ENCODE assay signal across 22 cellular contexts in the genomic region with DNA sequence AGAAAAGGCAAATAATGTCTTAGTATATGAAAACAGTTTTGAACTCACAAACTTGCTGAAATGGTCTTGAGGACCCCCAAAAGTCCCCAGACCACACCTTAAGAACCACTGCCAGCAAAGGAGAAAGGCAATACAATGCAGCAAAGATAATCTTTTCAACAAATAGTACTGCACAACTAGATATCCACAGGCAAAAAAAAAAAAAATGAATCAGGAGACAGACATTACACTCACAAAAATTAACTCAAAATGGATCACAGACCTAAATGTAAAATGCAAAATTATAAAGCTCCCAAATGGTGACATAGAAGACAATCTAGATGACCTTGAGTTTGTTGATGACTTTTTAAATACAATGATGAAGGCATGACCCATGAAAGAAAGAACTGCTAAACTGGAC. TPM values are rescaled to one million over a fixed set of nuclear protein-coding genes. Genes with fewer than 3 reads are reported as not detected.
DNase-seq lines count a peak whose midpoint lies in the region; ATAC-seq and TF ChIP-seq lines count a peak whose summit lies in the region.
"Had no signal": no experiment of that assay in that cellular context is flagged by ENCODE, and none has a peak within 500 bp of the region (broad histone marks: within the 10 kb centered on the region; RNA-seq: fewer than 3 reads in every experiment).

No MANE protein-coding gene starts in this region.

- 0 out of 2 replicates have a peak, but pooled peaks cover 14% of the 10 kb centered on the region for H3F3A ChIP-seq in PC-9 (ENCODE audit: insufficient read depth, low read depth)

- intact Hi-C loops in activated naive CD4-positive, alpha-beta T cell treated with anti-CD3 and anti-CD28 coated beads for 36 hours (cut with micrococcal nuclease): no loop called here
- intact Hi-C loops in PC-9 (cut with micrococcal nuclease; ENCODE audit: unreplicated experiment) (no loop called here), dorsolateral prefrontal cortex (cut with DNase I) (loop anchor here (10.0 kb wide), 3 partner anchors 116 to 154 kb away; no protein-coding TSS in a partner anchor)

- H3K4me1 ChIP-seq in PC-9 (replicated peaks; ENCODE audit: insufficient read depth): peaks cover 30% of the 10 kb centered on the region
- H3K4me1 ChIP-seq: breast epithelium had no signal

- peaks cover 100% of the 10 kb centered on the region for H3K79me2 ChIP-seq in PC-9 (ENCODE audit: low read depth)

- H3K9me3 Mint-ChIP-seq in activated naive CD4-positive, alpha-beta T cell treated with anti-CD3 and anti-CD28 coated beads for 36 hours: peaks cover 2% of the 10 kb centered on the region
- no peaks in the 10 kb centered on the region for H3K9me3 Mint-ChIP-seq in stimulated activated effector memory CD8-positive, alpha-beta T cell treated with anti-CD3 and anti-CD28 coated beads, Interleukin-12 subunit alpha, Interleukin-12 subunit beta, amount 100 ng/mL, for 72 hours
- H3K9me3 Mint-ChIP-seq: activated B cell treated with CpG ODN at 0.5 μM for 24 hours, H9 had no signal

- H3K4me3 ChIP-seq in PC-9 (no peak overlapping the region), dorsolateral prefrontal cortex (peak overlapping the region in 7 of 59 donors; percentile 4 to 99 (median 21))
- H3K4me3 ChIP-seq: esophagus muscularis mucosa, left lung, mucosa of descending colon, vagina had no signal

- H3K27ac Mint-ChIP-seq in activated naive CD4-positive, alpha-beta T cell treated with anti-CD3 and anti-CD28 coated beads for 36 hours: peak overlapping the region; percentile 59
- peak overlapping the region; percentile 97 for H3K27ac Mint-ChIP-seq in stimulated activated effector memory CD8-positive, alpha-beta T cell treated with anti-CD3 and anti-CD28 coated beads, Interleukin-12 subunit alpha, Interleukin-12 subunit beta, amount 100 ng/mL, for 72 hours
- H3K27ac Mint-ChIP-seq: activated B cell treated with CpG ODN at 0.5 μM for 24 hours, H9 had no signal

- CTCF ChIA-PET in activated naive CD4-positive, alpha-beta T cell treated with anti-CD3 and anti-CD28 coated beads for 36 hours (lab: Charles Lee): interaction anchor here (0.6 to 1.0 kb wide), 2 partner anchors 19 to 156 kb away, joined by 4 read pairs; no protein-coding TSS in a partner anchor
- CTCF ChIA-PET in PC-9 (lab: Charles Lee): interaction anchor here (0.7 kb wide), 1 partner anchor 158 kb away, joined by 6 read pairs; no protein-coding TSS in a partner anchor

- H2AFZ ChIP-seq in PC-9: no peak overlapping the region

- no peak for DNase-seq in activated naive CD4-positive, alpha-beta T cell treated with anti-CD3 and anti-CD28 coated beads for 36 hours
- DNase-seq in activated naive CD4-positive, alpha-beta T cell treated with Interleukin-2 at 50 U/mL for 16 hours: no peak
- no peak for DNase-seq in PC-9
- no peak for DNase-seq in dorsolateral prefrontal cortex
- DNase-seq in stimulated activated effector memory CD8-positive, alpha-beta T cell treated with anti-CD3 and anti-CD28 coated beads, Interleukin-12 subunit alpha, Interleukin-12 subunit beta, amount 100 ng/mL, for 72 hours (ENCODE audit: low spot score in 2 of 2): no peak
- DNase-seq in DMS 273 (lab: John Stamatoyannopoulos, UW; ENCODE audit: unreplicated experiment): no peak
- DNase-seq in HUDEP-2 (lab: John Stamatoyannopoulos, UW; ENCODE audit: unreplicated experiment in 76 of 76): no peak
- DNase-seq in NCI-H2196 (lab: John Stamatoyannopoulos, UW; ENCODE audit: unreplicated experiment): no peak
- DNase-seq: activated B cell treated with CpG ODN at 0.5 μM for 24 hours; activated CD8-positive, alpha-beta memory T cell treated with anti-CD3 and anti-CD28 coated beads, Interleukin-2, amount 50 U/mL, for 4 hours; H9; left lung; mucosa of descending colon; NCI-H1105; NCI-H2081 treated with DMSO at 0.1 percent for 48 hours; NCI-H524; occipital lobe; right cardiac atrium had no signal

- peaks cover 80% of the 10 kb centered on the region for H4K20me1 ChIP-seq in PC-9 (ENCODE audit: insufficient read depth)

- H3K4me2 ChIP-seq in PC-9: no peak overlapping the region

- peaks cover 86% of the 10 kb centered on the region for H3K4me1 Mint-ChIP-seq in activated naive CD4-positive, alpha-beta T cell treated with anti-CD3 and anti-CD28 coated beads for 36 hours (ENCODE audit: low read depth)
- H3K4me1 Mint-ChIP-seq in stimulated activated effector memory CD8-positive, alpha-beta T cell treated with anti-CD3 and anti-CD28 coated beads, Interleukin-12 subunit alpha, Interleukin-12 subunit beta, amount 100 ng/mL, for 72 hours: peaks cover 67% of the 10 kb centered on the region

- H3K27me3 ChIP-seq in PC-9 (ENCODE audit: insufficient read depth, low read depth) (no peaks in the 10 kb centered on the region), dorsolateral prefrontal cortex (no peaks in the 10 kb centered on the region)
- H3K27me3 ChIP-seq: breast epithelium, esophagus muscularis mucosa, left lung, vagina had no signal

- 0 out of 2 replicates have a peak overlapping the region, but pooled peaks have one; percentile 14 for H3K27ac ChIP-seq in PC-9
- H3K27ac ChIP-seq in dorsolateral prefrontal cortex: peak overlapping the region in 33 of 59 donors; percentile 0 to 99 (median 34)
- H3K27ac ChIP-seq: breast epithelium, esophagus muscularis mucosa, HL-60, vagina had no signal

- H3K27me3 Mint-ChIP-seq in activated naive CD4-positive, alpha-beta T cell treated with anti-CD3 and anti-CD28 coated beads for 36 hours (ENCODE audit: low read depth): no peaks in the 10 kb centered on the region
- H3K27me3 Mint-ChIP-seq: activated B cell treated with CpG ODN at 0.5 μM for 24 hours had no signal

- TF ChIP-seq CTCF in PC-9 (conservative IDR thresholded peaks at IDR 0.05) (no peak), dorsolateral prefrontal cortex (IDR thresholded peaks at IDR 0.05 in 54 of 56, conservative IDR thresholded peaks at IDR 0.05 in 2 of 56; ENCODE audit: low read depth in 1 of 56, partially characterized antibody in 56 of 56) (no peak)

- H3K9me2 ChIP-seq in PC-9 (ENCODE audit: insufficient read depth): no peaks in the 10 kb centered on the region

- H3K36me3 Mint-ChIP-seq in activated naive CD4-positive, alpha-beta T cell treated with anti-CD3 and anti-CD28 coated beads for 36 hours (ENCODE audit: low read depth): peaks cover 14% of the 10 kb centered on the region
- H3K36me3 Mint-ChIP-seq in stimulated activated effector memory CD8-positive, alpha-beta T cell treated with anti-CD3 and anti-CD28 coated beads, Interleukin-12 subunit alpha, Interleukin-12 subunit beta, amount 100 ng/mL, for 72 hours: peaks cover 64% of the 10 kb centered on the region

- no peak for ATAC-seq in stimulated activated effector memory CD8-positive, alpha-beta T cell treated with anti-CD3 and anti-CD28 coated beads, Interleukin-12 subunit alpha, Interleukin-12 subunit beta, amount 100 ng/mL, for 72 hours
- ATAC-seq: left lung, mucosa of descending colon, right cardiac atrium had no signal

- POLR2A ChIA-PET in PC-9 (lab: Charles Lee; ENCODE audit: unreplicated experiment): no interaction called here

- H3K9me3 ChIP-seq in PC-9 (ENCODE audit: insufficient read depth, low read depth): peaks cover 5% of the 10 kb centered on the region
- H3K9me3 ChIP-seq: breast epithelium, esophagus muscularis mucosa, left lung, mucosa of descending colon, vagina had no signal

- H3K4me3 Mint-ChIP-seq in activated naive CD4-positive, alpha-beta T cell treated with anti-CD3 and anti-CD28 coated beads for 36 hours: peak overlapping the region; percentile 9
- peak overlapping the region; percentile 99 for H3K4me3 Mint-ChIP-seq in stimulated activated effector memory CD8-positive, alpha-beta T cell treated with anti-CD3 and anti-CD28 coated beads, Interleukin-12 subunit alpha, Interleukin-12 subunit beta, amount 100 ng/mL, for 72 hours
- H3K4me3 Mint-ChIP-seq: activated B cell treated with CpG ODN at 0.5 μM for 24 hours, H9 had no signal

- no TSS peak for BruUV-seq in PC-9 (replicated peaks; lab: Mats Ljungman, UMichigan)

- H3K36me3 ChIP-seq in PC-9 (ENCODE audit: low read depth): 0 out of 2 replicates have a peak, but pooled peaks cover 5% of the 10 kb centered on the region
- H3K36me3 ChIP-seq: breast epithelium, esophagus muscularis mucosa, left lung, vagina had no signal

RNA-seq across cellular contexts. Expression of a gene that starts 8.3 kb away (rescaled TPM):
- 10 to 100 TPM; 38.6 to 42.3 TPM for total RNA-seq in activated naive CD4-positive, alpha-beta T cell treated with anti-CD3 and anti-CD28 coated beads for 36 hours
- total RNA-seq in PC-9 (2021) (92.3 and 116 TPM in 2 replicates), dorsolateral prefrontal cortex (100 to 1,000 TPM; 218 to 547 (median 291) TPM)

Comparison
In these comparisons a context has a peak if more than half of its experiments do, and no peak if none do; other contexts are left out.
1. intact Hi-C loops: an anchor here in dorsolateral prefrontal cortex (10.0 kb wide); none called in activated naive CD4-positive, alpha-beta T cell treated with anti-CD3 and anti-CD28 coated beads for 36 hours and PC-9.